ENCODE assay signal across 33 cellular contexts in genomic region chr4:88409789-88410188, GRCh38.
"Had no signal": no experiment of that assay in that cellular context is flagged by ENCODE, and none has a peak within 500 bp of the region (broad histone marks: within the 10 kb centered on the region; RNA-seq: fewer than 3 reads in every experiment).

No MANE protein-coding gene starts in this region.

- H3K4me1 ChIP-seq: adrenal gland, body of pancreas, breast epithelium had no signal

- H3K4me3 ChIP-seq: adrenal gland, body of pancreas, breast epithelium had no signal

- H3K4me3 Mint-ChIP-seq: activated B cell treated with CpG ODN at 0.5 μM for 24 hours; activated CD4-positive, alpha-beta memory T cell treated with anti-CD3 and anti-CD28 coated beads for 36 hours; activated CD4-positive, alpha-beta T cell treated with anti-CD3 and anti-CD28 coated beads, Interleukin-2, amount 10 ng/mL, durations not matched to agents 24 days and 14 days; activated CD8-positive, alpha-beta T cell treated with anti-CD3 and anti-CD28 coated beads for 36 hours; activated naive CD4-positive, alpha-beta T cell treated with anti-CD3 and anti-CD28 coated beads for 36 hours; activated naive CD8-positive, alpha-beta T cell treated with anti-CD3 and anti-CD28 coated beads for 36 hours; activated T-cell treated with anti-CD3 and anti-CD28 coated beads, Interleukin-2, amount 50 U/mL, for 4 hours; activated T-cell treated with anti-CD3 and anti-CD28 coated beads, Interleukin-2, amount 50 U/mL, for 72 hours; activated T-helper 1 cell treated with anti-CD3 and anti-CD28 coated beads, Interleukin-12 subunit alpha, Interleukin-12 subunit beta, Interleukin-2, Interleukin-4 antibody, amounts not matched to agents 30 ng/mL and 10 ng/mL and 1 ng/mL, durations not matched to agents 14 hours and 24 hours and 36 hours; activated T-helper 17 cell treated with anti-CD3 and anti-CD28 coated beads, Interleukin-2, amount 50 U/mL, for 72 hours; T-helper 2 cell treated with Interferon-gamma antibody and Interleukin-4, amounts not matched to agents 5 μg/mL and 100 μg/mL, for 36 hours had no signal

- H3K27me3 Mint-ChIP-seq: activated B cell treated with CpG ODN at 0.5 μM for 24 hours; activated CD4-positive, alpha-beta memory T cell treated with anti-CD3 and anti-CD28 coated beads for 36 hours; activated CD4-positive, alpha-beta T cell treated with anti-CD3 and anti-CD28 coated beads, Interleukin-2, amount 10 ng/mL, durations not matched to agents 24 days and 14 days; activated CD8-positive, alpha-beta T cell treated with anti-CD3 and anti-CD28 coated beads for 36 hours; activated naive CD8-positive, alpha-beta T cell treated with anti-CD3 and anti-CD28 coated beads for 36 hours; activated T-helper 17 cell treated with anti-CD3 and anti-CD28 coated beads, Interleukin-2, amount 50 U/mL, for 72 hours had no signal

- DNase-seq: activated B cell treated with CpG ODN at 0.5 μM for 24 hours; activated CD4-positive, alpha-beta memory T cell treated with anti-CD3 and anti-CD28 coated beads for 36 hours; activated CD4-positive, alpha-beta T cell treated with anti-CD3 and anti-CD28 coated beads for 4 hours; activated CD4-positive, alpha-beta T cell treated with anti-CD3 and anti-CD28 coated beads, Interleukin-2, amount 10 ng/mL, durations not matched to agents 24 days and 14 days; activated CD4-positive, alpha-beta T cell treated with anti-CD3 and anti-CD28 coated beads, Interleukin-2, amount 50 U/mL, for 1 hour; activated CD4-positive, alpha-beta T cell treated with anti-CD3 and anti-CD28 coated beads, Interleukin-2, amount 50 U/mL, for 4 hours; activated CD4-positive, CD25-positive, alpha-beta regulatory T cell treated with anti-CD3 and anti-CD28 coated beads, Interleukin-2, amount 50 U/mL, for 72 hours; activated CD8-positive, alpha-beta memory T cell treated with anti-CD3 and anti-CD28 coated beads, Interleukin-2, amount 50 U/mL, for 4 hours; activated CD8-positive, alpha-beta T cell treated with anti-CD3 and anti-CD28 coated beads for 36 hours; activated effector memory CD4-positive, alpha-beta T cell treated with anti-CD3 and anti-CD28 coated beads, Interleukin-2, amount 50 U/mL, for 16 hours; activated gamma-delta T cell treated with Interleukin-2 at 50 U/mL for 16 hours; activated naive CD4-positive, alpha-beta T cell; activated naive CD4-positive, alpha-beta T cell treated with anti-CD3 and anti-CD28 coated beads for 36 hours; activated naive CD4-positive, alpha-beta T cell treated with anti-CD3 and anti-CD28 coated beads, Interleukin-2, amount 50 U/mL, for 16 hours; activated naive CD8-positive, alpha-beta T cell treated with anti-CD3 and anti-CD28 coated beads for 36 hours; activated T-cell treated with anti-CD3 and anti-CD28 coated beads for 4 hours; activated T-cell treated with anti-CD3 and anti-CD28 coated beads, Interleukin-2, amount 50 U/mL, for 1 hour; activated T-cell treated with anti-CD3 and anti-CD28 coated beads, Interleukin-2, amount 50 U/mL, for 4 hours; activated T-cell treated with anti-CD3 and anti-CD28 coated beads, Interleukin-2, amount 50 U/mL, for 72 hours; adrenal gland; amniotic stem cell; aorta; body of pancreas; brain microvascular endothelial cell; central memory CD4-positive, alpha-beta T cell; T-helper 2 cell; T-helper 9 cell had no signal

- H3K9me3 ChIP-seq: adrenal gland, body of pancreas, breast epithelium had no signal

- H3K27ac Mint-ChIP-seq: activated B cell treated with CpG ODN at 0.5 μM for 24 hours; activated CD4-positive, alpha-beta memory T cell treated with anti-CD3 and anti-CD28 coated beads for 36 hours; activated CD4-positive, alpha-beta T cell treated with anti-CD3 and anti-CD28 coated beads, Interleukin-2, amount 10 ng/mL, durations not matched to agents 24 days and 14 days; activated CD8-positive, alpha-beta T cell treated with anti-CD3 and anti-CD28 coated beads for 36 hours; activated naive CD4-positive, alpha-beta T cell treated with anti-CD3 and anti-CD28 coated beads for 36 hours; activated naive CD4-positive, alpha-beta T cell treated with anti-CD3 and anti-CD28 coated beads, Interleukin-2, amount 50 U/mL, for 72 hours; activated naive CD8-positive, alpha-beta T cell treated with anti-CD3 and anti-CD28 coated beads for 36 hours; activated T-helper 1 cell treated with anti-CD3 and anti-CD28 coated beads, Interleukin-12 subunit alpha, Interleukin-12 subunit beta, Interleukin-2, Interleukin-4 antibody, amounts not matched to agents 30 ng/mL and 10 ng/mL and 1 ng/mL, durations not matched to agents 14 hours and 24 hours and 36 hours; activated T-helper 17 cell treated with anti-CD3 and anti-CD28 coated beads, Interleukin-2, amount 50 U/mL, for 72 hours; T-helper 2 cell treated with Interferon-gamma antibody and Interleukin-4, amounts not matched to agents 5 μg/mL and 100 μg/mL, for 36 hours had no signal

- H3K9me3 Mint-ChIP-seq: activated CD4-positive, alpha-beta memory T cell treated with anti-CD3 and anti-CD28 coated beads for 36 hours; activated CD8-positive, alpha-beta T cell treated with anti-CD3 and anti-CD28 coated beads for 36 hours; activated naive CD4-positive, alpha-beta T cell treated with anti-CD3 and anti-CD28 coated beads for 36 hours; activated naive CD4-positive, alpha-beta T cell treated with anti-CD3 and anti-CD28 coated beads, Interleukin-2, amount 50 U/mL, for 72 hours; activated naive CD8-positive, alpha-beta T cell treated with anti-CD3 and anti-CD28 coated beads for 36 hours; activated T-cell treated with anti-CD3 and anti-CD28 coated beads, Interleukin-2, amount 50 U/mL, for 4 hours; activated T-cell treated with anti-CD3 and anti-CD28 coated beads, Interleukin-2, amount 50 U/mL, for 72 hours; activated T-helper 1 cell treated with anti-CD3 and anti-CD28 coated beads, Interleukin-12 subunit alpha, Interleukin-12 subunit beta, Interleukin-2, Interleukin-4 antibody, amounts not matched to agents 30 ng/mL and 10 ng/mL and 1 ng/mL, durations not matched to agents 14 hours and 24 hours and 36 hours; activated T-helper 17 cell treated with anti-CD3 and anti-CD28 coated beads, Interleukin-2, amount 50 U/mL, for 72 hours; T-helper 2 cell treated with Interferon-gamma antibody and Interleukin-4, amounts not matched to agents 5 μg/mL and 100 μg/mL, for 36 hours had no signal

- H3K4me1 Mint-ChIP-seq: activated B cell treated with CpG ODN at 0.5 μM for 24 hours had no signal

- H3K27ac ChIP-seq: adrenal gland, body of pancreas, brain microvascular endothelial cell, breast epithelium, VCaP had no signal

- H3K36me3 ChIP-seq: adrenal gland, brain microvascular endothelial cell, breast epithelium had no signal

- H3K27me3 ChIP-seq: adrenal gland, body of pancreas, brain microvascular endothelial cell, breast epithelium had no signal

- ATAC-seq: activated CD8-positive, alpha-beta T cell treated with anti-CD3 and anti-CD28 coated beads for 36 hours; activated naive CD4-positive, alpha-beta T cell treated with anti-CD3 and anti-CD28 coated beads, Interleukin-2, amount 50 U/mL, for 72 hours; activated T-cell treated with anti-CD3 and anti-CD28 coated beads, Interleukin-2, amount 50 U/mL, for 4 hours; activated T-cell treated with anti-CD3 and anti-CD28 coated beads, Interleukin-2, amount 50 U/mL, for 72 hours; activated T-helper 17 cell treated with anti-CD3 and anti-CD28 coated beads, Interleukin-2, amount 50 U/mL, for 72 hours; body of pancreas had no signal
